In genomic region chr4:89152972-89153371, GRCh38 we compare ENCODE assay signal across 15 cellular contexts. TPM values are rescaled to one million over a fixed set of nuclear protein-coding genes. Genes with fewer than 3 reads are reported as not detected.
DNase-seq lines count a peak whose midpoint lies in the region; ATAC-seq and TF ChIP-seq lines count a peak whose summit lies in the region.
"Had no signal": no experiment of that assay in that cellular context is flagged by ENCODE, and none has a peak within 500 bp of the region (broad histone marks: within the 10 kb centered on the region; RNA-seq: fewer than 3 reads in every experiment).

No MANE protein-coding gene starts in this region.

- intact Hi-C loops in MCF 10A (cut with micrococcal nuclease) (no loop called here), breast epithelium (cut with DNase I; ENCODE audit: low total_unique reads) (no loop called here), esophagus muscularis mucosa (cut with DNase I) (no loop called here)
- intact Hi-C loops in CD4-positive, alpha-beta T cell (cut with DNase I, micrococcal nuclease): no loop called here

- no peak for TF ChIP-seq CTCF in MCF 10A (IDR thresholded peaks at IDR 0.05; ENCODE audit: unreplicated experiment)
- no peak for TF ChIP-seq CTCF in breast epithelium (IDR thresholded peaks at IDR 0.05)
- TF ChIP-seq CTCF in astrocyte of the spinal cord (IDR thresholded peaks at IDR 0.05; ENCODE audit: low read depth, low read length): no peak
- no peak for TF ChIP-seq CTCF in esophagus muscularis mucosa (IDR thresholded peaks at IDR 0.05)
- TF ChIP-seq CTCF in CD4-positive, alpha-beta T cell (IDR thresholded peaks at IDR 0.05): no peak

- 77% methylated on average over 2 of the region's 2 CpGs for WGBS in esophagus muscularis mucosa

- H3K9me3 Mint-ChIP-seq in MCF 10A (ENCODE audit: unreplicated experiment): no peaks in the 10 kb centered on the region
- no peaks in the 10 kb centered on the region for H3K9me3 Mint-ChIP-seq in CD4-positive, alpha-beta T cell

- H3K9me3 ChIP-seq in breast epithelium: no peaks in the 10 kb centered on the region
- H3K9me3 ChIP-seq in esophagus muscularis mucosa: no peaks in the 10 kb centered on the region
- H3K9me3 ChIP-seq in CD4-positive, alpha-beta T cell (ENCODE audit: control insufficient read depth, low read length): no peaks in the 10 kb centered on the region
- H3K9me3 ChIP-seq: stomach had no signal

- ATAC-seq in CD4-positive, alpha-beta T cell (ENCODE audit: poor library complexity): no peak
- ATAC-seq: activated CD8-positive, alpha-beta memory T cell treated with anti-CD3 and anti-CD28 coated beads, Interleukin-2, amount 10 ng/mL, durations not matched to agents 7 days and 5 days; SK-N-SH treated with all-trans-retinoic acid at 6 μM for 48 hours had no signal

- H3K4me1 ChIP-seq in breast epithelium (no peaks in the 10 kb centered on the region), esophagus muscularis mucosa (no peaks in the 10 kb centered on the region)
- H3K4me1 ChIP-seq: stomach had no signal

- no peak overlapping the region for H3K27ac ChIP-seq in breast epithelium
- no peak overlapping the region for H3K27ac ChIP-seq in esophagus muscularis mucosa (replicated peaks in 1 of 4)
- H3K27ac ChIP-seq in CD4-positive, alpha-beta T cell (ENCODE audit: low read depth, low read length): no peak overlapping the region
- H3K27ac ChIP-seq: skin epidermis, stomach had no signal

- CTCF ChIA-PET in MCF 10A (lab: Yijun Ruan, JAX): interaction anchor here (0.6 to 2.3 kb wide), 3 partner anchors 10 to 330 kb away, joined by 3 to 5 read pairs (median 4); no protein-coding TSS in a partner anchor
- CTCF ChIA-PET in CD4-positive, alpha-beta T cell (lab: Charles Lee): no interaction called here

- H3K4me3 ChIP-seq in breast epithelium (no peak overlapping the region), astrocyte of the spinal cord (ENCODE audit: low read depth, low read length) (no peak overlapping the region), esophagus muscularis mucosa (no peak overlapping the region)
- H3K4me3 ChIP-seq: skin epidermis, stomach had no signal

- no peaks in the 10 kb centered on the region for H3K36me3 Mint-ChIP-seq in MCF 10A (ENCODE audit: insufficient read depth, unreplicated experiment)
- no peaks in the 10 kb centered on the region for H3K36me3 Mint-ChIP-seq in CD4-positive, alpha-beta T cell (ENCODE audit: low read depth)
- H3K36me3 Mint-ChIP-seq: activated CD8-positive, alpha-beta memory T cell treated with anti-CD3 and anti-CD28 coated beads, Interleukin-2, amount 10 ng/mL, durations not matched to agents 7 days and 5 days had no signal

- POLR2A ChIA-PET in MCF 10A (lab: Yijun Ruan, JAX): interaction anchor here (0.6 to 0.7 kb wide), 2 partner anchors 97 to 194 kb away, joined by 3 to 4 read pairs; no protein-coding TSS in a partner anchor
- POLR2A ChIA-PET in CD4-positive, alpha-beta T cell (lab: Charles Lee): no interaction called here

- no peak overlapping the region for H3K27ac Mint-ChIP-seq in MCF 10A (ENCODE audit: low read depth, unreplicated experiment)
- H3K27ac Mint-ChIP-seq in CD4-positive, alpha-beta T cell: no peak overlapping the region
- H3K27ac Mint-ChIP-seq: activated B cell treated with CpG ODN at 0.5 μM for 24 hours; activated CD8-positive, alpha-beta memory T cell treated with anti-CD3 and anti-CD28 coated beads, Interleukin-2, amount 10 ng/mL, durations not matched to agents 7 days and 5 days had no signal

- TF ChIP-seq POLR2A in breast epithelium (IDR thresholded peaks at IDR 0.05) (no peak), esophagus muscularis mucosa (IDR thresholded peaks at IDR 0.05; ENCODE audit: low read depth) (no peak)

- H3K4me3 Mint-ChIP-seq in MCF 10A (ENCODE audit: unreplicated experiment): no peak overlapping the region
- H3K4me3 Mint-ChIP-seq in CD4-positive, alpha-beta T cell: no peak overlapping the region
- H3K4me3 Mint-ChIP-seq: activated B cell treated with CpG ODN at 0.5 μM for 24 hours; activated CD8-positive, alpha-beta memory T cell treated with anti-CD3 and anti-CD28 coated beads, Interleukin-2, amount 10 ng/mL, durations not matched to agents 7 days and 5 days had no signal

- peak; percentile 46 for DNase-seq in MCF 10A (ENCODE audit: unreplicated experiment)
- DNase-seq in breast epithelium (ENCODE audit: low spot score in 2 of 2): no peak
- peak; percentile 57 for DNase-seq in NCI-H2227 (lab: John Stamatoyannopoulos, UW; ENCODE audit: unreplicated experiment)
- peak; percentile 43 for DNase-seq in astrocyte of the spinal cord (ENCODE audit: low read depth, low spot score)
- DNase-seq in esophagus muscularis mucosa (ENCODE audit: extremely low spot score): no peak
- no peak for DNase-seq in DMS153 treated with DMSO at 0.1 percent for 48 hours (lab: John Stamatoyannopoulos, UW; ENCODE audit: unreplicated experiment)
- DNase-seq in NCI-H526 treated with DMSO at 0.1 percent for 48 hours (lab: John Stamatoyannopoulos, UW): no peak
- DNase-seq in CD4-positive, alpha-beta T cell: no peak
- DNase-seq: activated B cell treated with CpG ODN at 0.5 μM for 24 hours; activated CD8-positive, alpha-beta memory T cell treated with anti-CD3 and anti-CD28 coated beads, Interleukin-2, amount 10 ng/mL, durations not matched to agents 7 days and 5 days; activated naive CD4-positive, alpha-beta T cell; effector memory CD4-positive, alpha-beta T cell; stomach had no signal

- H3K27me3 ChIP-seq in breast epithelium (no peaks in the 10 kb centered on the region), esophagus muscularis mucosa (no peaks in the 10 kb centered on the region)
- no peaks in the 10 kb centered on the region for H3K27me3 ChIP-seq in CD4-positive, alpha-beta T cell (ENCODE audit: control insufficient read depth, insufficient read depth, low read length)
- H3K27me3 ChIP-seq: stomach had no signal

- H3K36me3 ChIP-seq in breast epithelium (no peaks in the 10 kb centered on the region), esophagus muscularis mucosa (no peaks in the 10 kb centered on the region)
- H3K36me3 ChIP-seq: stomach had no signal

- no TSS peak for BruUV-seq in MCF 10A (replicated peaks; lab: Mats Ljungman, UMichigan)

- peaks cover 10% of the 10 kb centered on the region for H3K4me1 Mint-ChIP-seq in MCF 10A (ENCODE audit: insufficient read depth, unreplicated experiment)
- no peaks in the 10 kb centered on the region for H3K4me1 Mint-ChIP-seq in CD4-positive, alpha-beta T cell (ENCODE audit: low read depth)
- H3K4me1 Mint-ChIP-seq: activated B cell treated with CpG ODN at 0.5 μM for 24 hours; activated CD8-positive, alpha-beta memory T cell treated with anti-CD3 and anti-CD28 coated beads, Interleukin-2, amount 10 ng/mL, durations not matched to agents 7 days and 5 days had no signal

- H3K27me3 Mint-ChIP-seq in MCF 10A (ENCODE audit: insufficient read depth, unreplicated experiment): no peaks in the 10 kb centered on the region
- H3K27me3 Mint-ChIP-seq in CD4-positive, alpha-beta T cell: peaks cover 3% of the 10 kb centered on the region
- H3K27me3 Mint-ChIP-seq: activated B cell treated with CpG ODN at 0.5 μM for 24 hours had no signal

- in situ Hi-C loops in astrocyte of the spinal cord (cut with HindIII; ENCODE audit: low sequenced_read_pairs): no loop called here

- no peak for TF ChIP-seq EP300 in esophagus muscularis mucosa (IDR thresholded peaks at IDR 0.05)

RNA-seq across cellular contexts. Expression of gene TIGD2, which starts 41.6 kb away (rescaled TPM):
- total RNA-seq in MCF 10A (2022): 15.1 and 15.5 TPM in 2 replicates
- total RNA-seq in breast epithelium: 10 to 100 TPM in 1 of 3 donors, 1 to 10 TPM in 2; 6.6 to 21.8 (median 8.8) TPM
- 1 to 10 TPM; 2.1 to 2.5 (median 2.4) TPM for total RNA-seq in esophagus muscularis mucosa
- total RNA-seq in CD4-positive, alpha-beta T cell: 1 to 10 TPM; 3.3 to 3.9 TPM

Comparison
In these comparisons a context has a peak if more than half of its experiments do, and no peak if none do; other contexts are left out.
1. DNase-seq: peak in MCF 10A (single experiment), NCI-H2227 (single experiment) and astrocyte of the spinal cord (single experiment); none in breast epithelium (0 of 2), esophagus muscularis mucosa (single experiment), DMS153 treated with DMSO at 0.1 percent for 48 hours (single experiment), NCI-H526 treated with DMSO at 0.1 percent for 48 hours (single experiment) and CD4-positive, alpha-beta T cell (0 of 10).